In genomic region chr21:32455548-32455947, GRCh38 we compare ENCODE assay signal across 28 cellular contexts. TPM values are rescaled to one million over a fixed set of nuclear protein-coding genes. Genes with fewer than 3 reads are reported as not detected.
DNase-seq lines count a peak whose midpoint lies in the region; ATAC-seq and TF ChIP-seq lines count a peak whose summit lies in the region.
"Had no signal": no experiment of that assay in that cellular context is flagged by ENCODE, and none has a peak within 500 bp of the region (broad histone marks: within the 10 kb centered on the region; RNA-seq: fewer than 3 reads in every experiment).

No MANE protein-coding gene starts in this region.

- H3K36me3 Mint-ChIP-seq in activated CD8-positive, alpha-beta T cell treated with anti-CD3 and anti-CD28 coated beads for 36 hours (ENCODE audit: low read depth): peaks cover 20% of the 10 kb centered on the region

- H3K4me3 ChIP-seq in left ventricle myocardium inferior: no peak overlapping the region
- no peak overlapping the region for H3K4me3 ChIP-seq in fibroblast of villous mesenchyme (ENCODE audit: low read depth, low read length)
- no peak overlapping the region for H3K4me3 ChIP-seq in spleen
- H3K4me3 ChIP-seq: tibial nerve had no signal

- TF ChIP-seq CTCF in left ventricle myocardium inferior (IDR thresholded peaks at IDR 0.05; ENCODE audit: borderline replicate concordance): no peak
- no peak for TF ChIP-seq CTCF in fibroblast of villous mesenchyme (IDR thresholded peaks at IDR 0.05; ENCODE audit: insufficient read depth, low read depth, low read length)
- no peak for TF ChIP-seq CTCF in spleen (IDR thresholded peaks at IDR 0.05 in 8 of 11, conservative IDR thresholded peaks at IDR 0.05 in 3 of 11)
- TF ChIP-seq CTCF in activated CD8-positive, alpha-beta T cell treated with anti-CD3 and anti-CD28 coated beads for 36 hours (IDR thresholded peaks at IDR 0.05): no peak

- intact Hi-C loops in left ventricle myocardium inferior (cut with micrococcal nuclease): no loop called here
- intact Hi-C loops in left cardiac atrium (cut with DNase I): no loop called here
- intact Hi-C loops in spleen (cut with DNase I; ENCODE audit: low total_unique reads): no loop called here
- intact Hi-C loops in activated CD8-positive, alpha-beta T cell treated with anti-CD3 and anti-CD28 coated beads for 36 hours (cut with micrococcal nuclease): no loop called here

- TF ChIP-seq POLR2A in spleen (IDR thresholded peaks at IDR 0.05): no peak

- H3K27me3 Mint-ChIP-seq in activated CD8-positive, alpha-beta T cell treated with anti-CD3 and anti-CD28 coated beads for 36 hours: no peaks in the 10 kb centered on the region

- ATAC-seq in left cardiac atrium (no peak), GM18511 (IDR thresholded peaks at IDR 0.05; ENCODE audit: unreplicated experiment) (no peak)
- ATAC-seq in activated CD8-positive, alpha-beta T cell treated with anti-CD3 and anti-CD28 coated beads for 36 hours: no peak
- ATAC-seq: activated naive CD4-positive, alpha-beta T cell treated with anti-CD3 and anti-CD28 coated beads, Interleukin-2, amount 50 U/mL, for 72 hours had no signal

- CTCF ChIA-PET in activated CD8-positive, alpha-beta T cell treated with anti-CD3 and anti-CD28 coated beads for 36 hours (lab: Charles Lee): interaction anchor here (0.7 kb wide), 1 partner anchor 10 kb away, joined by 3 read pairs; no protein-coding TSS in a partner anchor

- no peaks in the 10 kb centered on the region for H3K9me3 Mint-ChIP-seq in activated CD8-positive, alpha-beta T cell treated with anti-CD3 and anti-CD28 coated beads for 36 hours
- H3K9me3 Mint-ChIP-seq: activated naive CD4-positive, alpha-beta T cell treated with anti-CD3 and anti-CD28 coated beads, Interleukin-2, amount 50 U/mL, for 72 hours; HFFc6 had no signal

- no peaks in the 10 kb centered on the region for H3K4me1 Mint-ChIP-seq in activated CD8-positive, alpha-beta T cell treated with anti-CD3 and anti-CD28 coated beads for 36 hours (ENCODE audit: low read depth)

- H3K9me3 ChIP-seq in left ventricle myocardium inferior (replicated peaks): no peaks in the 10 kb centered on the region
- no peaks in the 10 kb centered on the region for H3K9me3 ChIP-seq in spleen
- H3K9me3 ChIP-seq: BE2C, neutrophil, tibial nerve had no signal

- 84 to 92% (median 91%) methylated on average over 5 of the region's 5 CpGs for WGBS in spleen, 5 donors

- H3K27ac Mint-ChIP-seq in activated CD8-positive, alpha-beta T cell treated with anti-CD3 and anti-CD28 coated beads for 36 hours: no peak overlapping the region
- H3K27ac Mint-ChIP-seq: activated naive CD4-positive, alpha-beta T cell treated with anti-CD3 and anti-CD28 coated beads, Interleukin-2, amount 50 U/mL, for 72 hours had no signal

- H3K27me3 ChIP-seq in left ventricle myocardium inferior (ENCODE audit: low read depth) (no peaks in the 10 kb centered on the region), spleen (replicated peaks in 1 of 7) (no peaks in the 10 kb centered on the region)
- H3K27me3 ChIP-seq: neutrophil, tibial nerve had no signal

- peak overlapping the region; percentile 80 for H3K27ac ChIP-seq in left ventricle myocardium inferior (replicated peaks)
- no peak overlapping the region for H3K27ac ChIP-seq in spleen
- H3K27ac ChIP-seq: neutrophil had no signal

- H3K4me3 Mint-ChIP-seq in activated CD8-positive, alpha-beta T cell treated with anti-CD3 and anti-CD28 coated beads for 36 hours: no peak overlapping the region

- DNase-seq in left ventricle myocardium inferior (no peak), left cardiac atrium (no peak), fibroblast of villous mesenchyme (ENCODE audit: low read depth) (peak; percentile 28), spleen (peak; percentile 39), SHP77 treated with DMSO at 0.1 percent for 48 hours (lab: John Stamatoyannopoulos, UW) (no peak)
- no peak for DNase-seq in central memory CD4-positive, alpha-beta T cell
- DNase-seq in activated CD8-positive, alpha-beta T cell treated with anti-CD3 and anti-CD28 coated beads for 36 hours: no peak
- DNase-seq: activated CD4-positive, alpha-beta T cell treated with anti-CD3 and anti-CD28 coated beads, Interleukin-2, amount 50 U/mL, for 1 hour; activated CD8-positive, alpha-beta memory T cell treated with anti-CD3 and anti-CD28 coated beads, Interleukin-2, amount 50 U/mL, for 4 hours; BE2C; cerebellar nuclear complex; effector CD4-positive, alpha-beta T cell; erythroblast; GDM1; HFFc6; NCI-H1417; NCI-H2081; NCI-H345; NCI-H82; retina; stimulated activated CD4-positive, alpha-beta T cell treated with anti-CD3 and anti-CD28 coated beads, Interleukin-4, amount 100 ng/mL, for 1 hour; stimulated activated naive CD4-positive, alpha-beta T cell treated with Interleukin-2 at 50 U/mL for 16 hours; T-helper 9 cell had no signal

- H3K4me1 ChIP-seq in left ventricle myocardium inferior (peaks cover 65% of the 10 kb centered on the region), spleen (peaks cover 0 to 35% (median 10%) of the 10 kb centered on the region in 6 donors)
- H3K4me1 ChIP-seq: BE2C had no signal

- POLR2A ChIA-PET in activated CD8-positive, alpha-beta T cell treated with anti-CD3 and anti-CD28 coated beads for 36 hours (lab: Charles Lee): no interaction called here

- peaks cover 39% of the 10 kb centered on the region for H3K36me3 ChIP-seq in left ventricle myocardium inferior
- peaks cover 0 to 72% (median 0%) of the 10 kb centered on the region in 6 donors for H3K36me3 ChIP-seq in spleen
- H3K36me3 ChIP-seq: BE2C, neutrophil had no signal

RNA-seq across cellular contexts. Expression of gene EVA1C, which starts 43.0 kb away (rescaled TPM):
- total RNA-seq in left ventricle myocardium inferior (13.9 TPM), left cardiac atrium (10 to 100 TPM; 22.1 to 52.8 TPM), fibroblast of villous mesenchyme (8.4 and 10.8 TPM in 2 replicates), spleen (10 to 100 TPM; 19.3 to 39.4 (median 28.7) TPM)
- polyA plus RNA-seq in spleen: 10 to 100 TPM; 11.9 to 18.2 (median 16.2) TPM
- 10 to 100 TPM; 11.1 to 13.7 TPM for total RNA-seq in activated CD8-positive, alpha-beta T cell treated with anti-CD3 and anti-CD28 coated beads for 36 hours
- total RNA-seq: OCI-LY7 had no signal

Comparison
In these comparisons a context has a peak if more than half of its experiments do, and no peak if none do; other contexts are left out.
1. DNase-seq: peak in fibroblast of villous mesenchyme (single experiment) and spleen (single experiment); none in left ventricle myocardium inferior (single experiment), left cardiac atrium (single experiment), central memory CD4-positive, alpha-beta T cell (single experiment), activated CD8-positive, alpha-beta T cell treated with anti-CD3 and anti-CD28 coated beads for 36 hours (single experiment) and SHP77 treated with DMSO at 0.1 percent for 48 hours (single experiment).